10 cellular contexts compared by ENCODE assay signal in genomic region chr2:190360561-190360960, GRCh38. TPM values are rescaled to one million over a fixed set of nuclear protein-coding genes. Genes with fewer than 3 reads are reported as not detected.
DNase-seq lines count a peak whose midpoint lies in the region; ATAC-seq and TF ChIP-seq lines count a peak whose summit lies in the region.
"Had no signal": no experiment of that assay in that cellular context is flagged by ENCODE, and none has a peak within 500 bp of the region (broad histone marks: within the 10 kb centered on the region; RNA-seq: fewer than 3 reads in every experiment).

No MANE protein-coding gene starts in this region.

- H3K4me3 ChIP-seq in GM06990 (replicated peaks; ENCODE audit: low read depth, low read length), result peak overlapping the region; percentile 63
- H3K4me3 ChIP-seq in OCI-LY3 (ENCODE audit: low read length), result no peak overlapping the region
- H3K4me3 ChIP-seq in effector memory CD4-positive, alpha-beta T cell (ENCODE audit: insufficient read depth, low read depth, low read length, poor library complexity, severe bottlenecking), result peak overlapping the region; percentile 63
- peak overlapping the region in 2 of 4 donors; percentile 33 to 42 for H3K4me3 ChIP-seq in sigmoid colon
- no peak overlapping the region for H3K4me3 ChIP-seq in left lung

- CTCF ChIA-PET in GM10248 (lab: Yijun Ruan, JAX), result interaction anchor here (1.2 to 4.8 kb wide), 8 partner anchors 8 to 277 kb away, joined by 3 to 33 read pairs (median 5); partner anchors contain the start of gene INPP1

- no peak for TF ChIP-seq POLR2A in sigmoid colon (IDR thresholded peaks at IDR 0.05)

- DNase-seq in GM06990 (ENCODE audit: extremely low read depth, insufficient read length) (no peak), sigmoid colon (no peak), NCI-H1417 (lab: John Stamatoyannopoulos, UW) (no peak), left lung (no peak), GM10248 (ENCODE audit: extremely low spot score) (no peak)
- no peak for DNase-seq in effector memory CD4-positive, alpha-beta T cell
- DNase-seq: H7, NCI-H187 had no signal

- no peak overlapping the region for H3K9ac ChIP-seq in OCI-LY3 (ENCODE audit: low read length)

- TF ChIP-seq EP300 in sigmoid colon (IDR thresholded peaks at IDR 0.05), result no peak

- H2AFZ ChIP-seq in OCI-LY3 (ENCODE audit: low read depth, low read length), result peak overlapping the region; percentile 98; the same call in 1 of the 2 replicates

- H3K4me1 ChIP-seq in OCI-LY3 (ENCODE audit: low read length) (peaks cover 10% of the 10 kb centered on the region), sigmoid colon (peaks cover 0 to 49% (median 39%) of the 10 kb centered on the region in 4 donors), left lung (peaks cover 0 to 27% of the 10 kb centered on the region in 2 donors)
- H3K4me1 ChIP-seq in effector memory CD4-positive, alpha-beta T cell (ENCODE audit: control insufficient read depth, insufficient read depth, low read length, poor library complexity, severe bottlenecking), result no peaks in the 10 kb centered on the region

- no peaks in the 10 kb centered on the region for H4K20me1 ChIP-seq in OCI-LY3 (ENCODE audit: insufficient read depth, low read length)

- POLR2A ChIA-PET in GM10248 (lab: Yijun Ruan, JAX), result no interaction called here

- intact Hi-C loops in sigmoid colon (cut with DNase I) (no loop called here), left lung (cut with DNase I) (no loop called here)

- H3K27me3 ChIP-seq in GM06990 (replicated peaks; ENCODE audit: control insufficient read depth, insufficient read depth, low read length) (no peaks in the 10 kb centered on the region), OCI-LY3 (ENCODE audit: low read depth, low read length) (no peaks in the 10 kb centered on the region), sigmoid colon (no peaks in the 10 kb centered on the region), left lung (no peaks in the 10 kb centered on the region)
- no peaks in the 10 kb centered on the region for H3K27me3 ChIP-seq in effector memory CD4-positive, alpha-beta T cell (replicated peaks; ENCODE audit: control insufficient read depth, insufficient read depth, low read length, poor library complexity, severe bottlenecking)

- H3K79me2 ChIP-seq in OCI-LY3 (ENCODE audit: low read length), result no peaks in the 10 kb centered on the region

- no peak for ATAC-seq in left lung
- no peak for ATAC-seq in GM18511 (IDR thresholded peaks at IDR 0.05; ENCODE audit: unreplicated experiment)

- H3K36me3 ChIP-seq in GM06990 (ENCODE audit: control insufficient read depth, insufficient read depth, low read length) (no peaks in the 10 kb centered on the region), OCI-LY3 (replicated peaks; ENCODE audit: low read depth, low read length) (no peaks in the 10 kb centered on the region), sigmoid colon (peaks cover 0 to 26% (median 2%) of the 10 kb centered on the region in 4 donors), left lung (peaks cover 0 to 19% of the 10 kb centered on the region in 2 donors)
- no peaks in the 10 kb centered on the region for H3K36me3 ChIP-seq in effector memory CD4-positive, alpha-beta T cell (ENCODE audit: control insufficient read depth, insufficient read depth, low read length)

- H3K27ac ChIP-seq in OCI-LY3 (ENCODE audit: low read length) (no peak overlapping the region), sigmoid colon (peak overlapping the region; percentile 68 to 80 (median 74)), left lung (peak overlapping the region in 1 of 2 donors; percentile 56)
- H3K27ac ChIP-seq in effector memory CD4-positive, alpha-beta T cell (ENCODE audit: insufficient read depth, low read length, poor library complexity, severe bottlenecking), result peak overlapping the region; percentile 58

- TF ChIP-seq CTCF in GM06990 (IDR thresholded peaks at IDR 0.05; ENCODE audit: insufficient read depth, low read length, poor library complexity, severe bottlenecking) (no peak), OCI-LY3 (IDR thresholded peaks at IDR 0.05; ENCODE audit: low read depth, low read length) (no peak), sigmoid colon (IDR thresholded peaks at IDR 0.05) (no peak), left lung (IDR thresholded peaks at IDR 0.05) (no peak), GM10248 (IDR thresholded peaks at IDR 0.05; ENCODE audit: control extremely low read depth, extremely low read depth, low read depth, missing control alignments) (no peak)

- H3K9me3 ChIP-seq in OCI-LY3 (ENCODE audit: insufficient read depth, low read length) (no peaks in the 10 kb centered on the region), sigmoid colon (no peaks in the 10 kb centered on the region), left lung (no peaks in the 10 kb centered on the region)
- no peaks in the 10 kb centered on the region for H3K9me3 ChIP-seq in effector memory CD4-positive, alpha-beta T cell (ENCODE audit: control insufficient read depth, low read length)

- H3K4me2 ChIP-seq in OCI-LY3 (ENCODE audit: low read length), result peak overlapping the region; percentile 79

RNA-seq across cellular contexts. Expression of gene INPP1, which starts 17.2 kb away (rescaled TPM):
- total RNA-seq in sigmoid colon (10 to 100 TPM; 12.5 to 19.9 (median 15.5) TPM), left lung (10 to 100 TPM; 21.0 to 25.0 TPM)
- 10 to 100 TPM; 27.8 to 46.2 (median 28.8) TPM for polyA plus RNA-seq in sigmoid colon

RNA-seq across cellular contexts. Expression of gene HIBCH, which starts 40.9 kb away (rescaled TPM):
- total RNA-seq in sigmoid colon (10 to 100 TPM; 18.1 to 21.6 (median 19.0) TPM), left lung (10 to 100 TPM; 31.8 to 32.9 TPM)
- 10 to 100 TPM; 37.2 to 45.8 (median 42.6) TPM for polyA plus RNA-seq in sigmoid colon

RNA-seq across cellular contexts. Expression of gene MFSD6, which starts 47.6 kb away (rescaled TPM):
- total RNA-seq in sigmoid colon (10 to 100 TPM; 46.7 to 87.5 (median 60.1) TPM), left lung (10 to 100 TPM; 38.2 to 46.6 TPM)
- polyA plus RNA-seq in sigmoid colon, result 10 to 100 TPM in 1 of 3 donors, 1 to 10 TPM in 2; 8.4 to 23.0 (median 8.8) TPM

Comparison
In these comparisons a context has a peak if more than half of its experiments do, and no peak if none do; other contexts are left out.
1. H3K4me3 ChIP-seq: peak in GM06990 (single experiment) and effector memory CD4-positive, alpha-beta T cell (single experiment); none in OCI-LY3 (single experiment) and left lung (0 of 2).